Comparison of ENCODE assay signal across 24 cellular contexts in genomic region chr6:130518588-130518987, GRCh38.
DNase-seq lines count a peak whose midpoint lies in the region; ATAC-seq and TF ChIP-seq lines count a peak whose summit lies in the region.
"Had no signal": no experiment of that assay in that cellular context is flagged by ENCODE, and none has a peak within 500 bp of the region (broad histone marks: within the 10 kb centered on the region; RNA-seq: fewer than 3 reads in every experiment).

No MANE protein-coding gene starts in this region.

- H3K9ac ChIP-seq in BLaER1 treated with 17β-estradiol and CSF1 and Interleukin-3, amounts not matched to agents 10 nM and 100 nM, result no peak overlapping the region

- peaks cover 7 to 54% (median 34%) of the 10 kb centered on the region in 11 experiments; a peak in 20 of 22 replicates for H3K9me3 ChIP-seq in BLaER1 treated with 17β-estradiol and CSF1 and Interleukin-3, amounts not matched to agents 10 nM and 100 nM (replicated peaks in 1 of 11)
- H3K9me3 ChIP-seq: Caco-2, SJSA1, stomach, tibial nerve had no signal

- H3K4me1 Mint-ChIP-seq in activated naive CD8-positive, alpha-beta T cell treated with anti-CD3 and anti-CD28 coated beads, Interleukin-2, amount 50 U/mL, for 24 hours, result peaks cover 49% of the 10 kb centered on the region

- H3K4me2 ChIP-seq in BLaER1 treated with 17β-estradiol and CSF1 and Interleukin-3, amounts not matched to agents 10 nM and 100 nM, result peak overlapping the region in 8 of 11 experiments; percentile 1 to 40 (median 22); a peak in 8 of 22 replicates

- H3K36me3 Mint-ChIP-seq in activated naive CD8-positive, alpha-beta T cell treated with anti-CD3 and anti-CD28 coated beads, Interleukin-2, amount 50 U/mL, for 24 hours (ENCODE audit: low read depth), result peaks cover 21% of the 10 kb centered on the region

- H3K36me3 ChIP-seq in BLaER1 treated with 17β-estradiol and CSF1 and Interleukin-3, amounts not matched to agents 10 nM and 100 nM, result no peaks in the 10 kb centered on the region
- H3K36me3 ChIP-seq: SJSA1, spleen, stomach, tibial nerve had no signal

- H3K4me3 Mint-ChIP-seq in activated naive CD8-positive, alpha-beta T cell treated with anti-CD3 and anti-CD28 coated beads, Interleukin-2, amount 50 U/mL, for 24 hours, result no peak overlapping the region
- H3K4me3 Mint-ChIP-seq: dendritic cell treated with granulocyte-macrophage colony-stimulating factor and Interleukin-4, amounts not matched to agents 40 ng/mL and 50 ng/mL, for 4 days had no signal

- H3K4me3 ChIP-seq in AG10803 (ENCODE audit: low read length), result no peak overlapping the region
- no peak overlapping the region for H3K4me3 ChIP-seq in BLaER1 treated with 17β-estradiol and CSF1 and Interleukin-3, amounts not matched to agents 10 nM and 100 nM
- H3K4me3 ChIP-seq: SJSA1, spleen, stomach, tibial nerve had no signal

- DNase-seq in AG10803 (ENCODE audit: low read depth) (peak; percentile 36), M059J (ENCODE audit: low read depth) (peak; percentile 57), GF-D8 (lab: John Stamatoyannopoulos, UW) (no peak), amygdala (lab: John Stamatoyannopoulos, UW) (no peak)
- no peak for DNase-seq in activated naive CD8-positive, alpha-beta T cell treated with anti-CD3 and anti-CD28 coated beads, Interleukin-2, amount 50 U/mL, for 24 hours
- DNase-seq: activated CD4-positive, CD25-positive, alpha-beta regulatory T cell; activated effector memory CD4-positive, alpha-beta T cell treated with Interleukin-2 at 50 U/mL for 16 hours; Caco-2; glutamatergic neuron; kidney glomerular epithelial cell; NCI-H1436; NCI-H2107; NCI-H446 treated with DMSO at 0.1 percent for 48 hours; nucleus accumbens; retina; spleen; stimulated activated CD4-positive, alpha-beta T cell treated with anti-CD3 and anti-CD28 coated beads, Interleukin-4, amount 100 ng/mL, for 24 hours; stomach; T-helper 9 cell had no signal

- H3K27me3 ChIP-seq in BLaER1 treated with 17β-estradiol and CSF1 and Interleukin-3, amounts not matched to agents 10 nM and 100 nM, result no peaks in the 10 kb centered on the region
- H3K27me3 ChIP-seq: SJSA1, spleen, stomach, tibial nerve had no signal

- peak overlapping the region; percentile 77 for H3K27ac Mint-ChIP-seq in activated naive CD8-positive, alpha-beta T cell treated with anti-CD3 and anti-CD28 coated beads, Interleukin-2, amount 50 U/mL, for 24 hours
- H3K27ac Mint-ChIP-seq: dendritic cell treated with granulocyte-macrophage colony-stimulating factor and Interleukin-4, amounts not matched to agents 40 ng/mL and 50 ng/mL, for 4 days had no signal

- H3K27me3 Mint-ChIP-seq in activated naive CD8-positive, alpha-beta T cell treated with anti-CD3 and anti-CD28 coated beads, Interleukin-2, amount 50 U/mL, for 24 hours, result no peaks in the 10 kb centered on the region
- H3K27me3 Mint-ChIP-seq: dendritic cell treated with granulocyte-macrophage colony-stimulating factor and Interleukin-4, amounts not matched to agents 40 ng/mL and 50 ng/mL, for 4 days had no signal

- no peaks in the 10 kb centered on the region for H4K20me1 ChIP-seq in BLaER1 treated with 17β-estradiol and CSF1 and Interleukin-3, amounts not matched to agents 10 nM and 100 nM

- H3K9me3 Mint-ChIP-seq in activated naive CD8-positive, alpha-beta T cell treated with anti-CD3 and anti-CD28 coated beads, Interleukin-2, amount 50 U/mL, for 24 hours, result peaks cover 33% of the 10 kb centered on the region
- H3K9me3 Mint-ChIP-seq: dendritic cell treated with granulocyte-macrophage colony-stimulating factor and Interleukin-4, amounts not matched to agents 40 ng/mL and 50 ng/mL, for 4 days had no signal

- no peak for TF ChIP-seq CTCF in AG10803 (conservative IDR thresholded peaks at IDR 0.05; ENCODE audit: low read length)

- no peak for ATAC-seq in activated naive CD8-positive, alpha-beta T cell treated with anti-CD3 and anti-CD28 coated beads, Interleukin-2, amount 50 U/mL, for 24 hours
- ATAC-seq in activated CD4-positive, CD25-positive, alpha-beta regulatory T cell treated with anti-CD3 and anti-CD28 coated beads, Interleukin-2, amount 50 U/mL, for 24 hours, result no peak

- H3K4me1 ChIP-seq in BLaER1 treated with 17β-estradiol and CSF1 and Interleukin-3, amounts not matched to agents 10 nM and 100 nM, result peaks cover 20 to 40% (median 34%) of the 10 kb centered on the region in 10 experiments
- H3K4me1 ChIP-seq: Caco-2, stomach had no signal

- H3K27ac ChIP-seq in BLaER1 treated with 17β-estradiol and CSF1 and Interleukin-3, amounts not matched to agents 10 nM and 100 nM, result 0 out of 22 replicates have a peak overlapping the region, but pooled peaks of 1 of the 11 experiments have one; percentile 9
- H3K27ac ChIP-seq: SJSA1, spleen, stomach, tibial nerve had no signal

Comparison
In these comparisons a context has a peak if more than half of its experiments do, and no peak if none do; other contexts are left out.
1. DNase-seq: peak in AG10803 (single experiment) and M059J (single experiment); none in activated naive CD8-positive, alpha-beta T cell treated with anti-CD3 and anti-CD28 coated beads, Interleukin-2, amount 50 U/mL, for 24 hours (single experiment), GF-D8 (single experiment) and amygdala (0 of 56).